ENCODE assay signal across 8 cellular contexts in the genomic region with DNA sequence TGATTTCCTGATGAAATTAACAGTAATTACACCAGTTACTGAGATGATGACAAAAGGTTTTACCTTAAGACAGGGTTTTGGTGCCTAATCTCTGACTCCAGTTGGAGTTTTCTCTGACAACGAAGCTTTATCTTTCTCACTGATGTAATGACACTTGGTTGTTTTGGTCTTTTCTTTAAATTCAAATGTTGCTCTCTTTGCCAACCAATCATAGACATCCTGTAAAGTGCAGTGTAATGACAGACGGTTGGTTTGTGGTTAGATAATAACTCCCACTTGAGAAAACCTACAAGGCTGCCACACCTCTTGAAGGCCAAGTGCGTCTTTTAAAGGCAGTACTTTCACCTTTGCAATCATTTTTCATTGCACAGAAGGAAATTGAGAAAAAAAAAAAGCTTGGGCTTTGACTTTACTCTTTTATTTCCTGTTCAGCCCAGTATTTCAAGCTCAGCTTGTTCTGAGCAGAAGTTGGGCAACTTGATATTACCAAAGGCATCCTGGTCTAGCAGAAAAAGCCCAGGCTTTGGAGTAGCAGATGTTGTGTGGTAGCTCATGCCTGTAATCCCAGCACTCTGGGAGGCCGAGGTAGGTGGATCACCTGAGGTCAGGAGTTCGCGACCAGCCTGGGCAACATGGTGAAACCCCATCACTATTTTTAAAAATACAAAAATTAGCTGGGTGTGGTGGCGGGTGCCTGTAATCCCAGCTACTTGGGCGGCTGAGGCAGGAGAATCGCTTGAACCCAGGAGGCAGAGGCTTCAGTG. TPM values are rescaled to one million over a fixed set of nuclear protein-coding genes. Genes with fewer than 3 reads are reported as not detected.
A peak's percentile ranks its signal among the peaks of the same experiment; 100 is the strongest.
DNase-seq lines count a peak whose midpoint lies in the region; ATAC-seq, FAIRE-seq and TF ChIP-seq lines count a peak whose summit lies in the region.

No MANE protein-coding gene starts in this region.

- ATAC-seq in GM19372 (IDR thresholded peaks at IDR 0.05; ENCODE audit: low read depth, unreplicated experiment), result peak; percentile 90
- peak; percentile 96 to 99 (median 99) for ATAC-seq in T-cell (replicated peaks in 1 of 4)

- no peaks in the 10 kb centered on the region for H3K9me3 Mint-ChIP-seq in T-cell

- H3K27me3 Mint-ChIP-seq in T-cell, result no peaks in the 10 kb centered on the region

- intact Hi-C loops in prostate gland (cut with DNase I), result no loop called here

- H3K27ac Mint-ChIP-seq in T-cell, result peak overlapping the region; percentile 96 to 98

- 58% methylated on average over 9 of the region's 9 CpGs for WGBS in prostate gland

- H3K9ac ChIP-seq in MM.1S (ENCODE audit: low read length), result peak overlapping the region; percentile 21; the same call in 1 of the 2 replicates

- H3K27ac ChIP-seq in MM.1S (ENCODE audit: low read length) (peak overlapping the region; percentile 62; the same call in 1 of the 2 replicates), prostate gland (peak overlapping the region in 1 of 2 donors; percentile 10)

- DNase-seq in AML-193 (lab: John Stamatoyannopoulos, UW), result peak; percentile 88 to 99
- peak; percentile 93 for DNase-seq in MM.1S
- peak; percentile 11 to 82 (median 58) for DNase-seq in T-cell
- DNase-seq in bronchial epithelial cell (ENCODE audit: low read depth), result peak; percentile 87
- peak; percentile 44 for DNase-seq in prostate gland (ENCODE audit: low spot score)
- no peak for DNase-seq in NCI-H1694 (lab: John Stamatoyannopoulos, UW)
- DNase-seq in HuH-7.5 (ENCODE audit: low spot score), result no peak

- TF ChIP-seq POLR2A in prostate gland (IDR thresholded peaks at IDR 0.05), result no peak

- TF ChIP-seq CTCF in MM.1S (IDR thresholded peaks at IDR 0.05; ENCODE audit: low read length), result no peak
- TF ChIP-seq CTCF in bronchial epithelial cell (IDR thresholded peaks at IDR 0.05; ENCODE audit: insufficient read depth, low read length, severe bottlenecking), result no peak
- TF ChIP-seq CTCF in prostate gland (IDR thresholded peaks at IDR 0.05), result no peak

- H3K4me3 ChIP-seq in MM.1S (ENCODE audit: low read length), result peak overlapping the region; percentile 32; the same call in 1 of the 2 replicates
- H3K4me3 ChIP-seq in bronchial epithelial cell (ENCODE audit: low read depth, low read length), result no peak overlapping the region
- no peak overlapping the region for H3K4me3 ChIP-seq in prostate gland

- peak; percentile 13 for FAIRE-seq in bronchial epithelial cell (lab: Jason Lieb, UNC)

- no peaks in the 10 kb centered on the region for H4K20me1 ChIP-seq in MM.1S (ENCODE audit: insufficient read depth, low read length)

- H3K9me2 ChIP-seq in MM.1S (replicated peaks; ENCODE audit: insufficient read depth, low read length), result no peaks in the 10 kb centered on the region

- H3K9me3 ChIP-seq in MM.1S (replicated peaks; ENCODE audit: insufficient read depth, low read length) (no peaks in the 10 kb centered on the region), prostate gland (no peaks in the 10 kb centered on the region)

- no peak overlapping the region for H2AFZ ChIP-seq in MM.1S (ENCODE audit: low read length)

- POLR2A ChIA-PET in T-cell (lab: Charles Lee), result interaction anchor here (0.5 to 1.9 kb wide), 10 partner anchors 12 to 374 kb away, joined by 3 to 17 read pairs (median 4); a partner anchor contains a TSS

- peaks cover 8% of the 10 kb centered on the region for H3K36me3 Mint-ChIP-seq in T-cell

- H3F3A ChIP-seq in MM.1S (ENCODE audit: insufficient read depth, low read length), result peaks cover 18% of the 10 kb centered on the region

- H3K4me3 Mint-ChIP-seq in T-cell, result peak overlapping the region; percentile 72 to 84 (median 81)

- H3K79me2 ChIP-seq in MM.1S (ENCODE audit: low read length), result peaks cover 35% of the 10 kb centered on the region

- H3K36me3 ChIP-seq in MM.1S (replicated peaks; ENCODE audit: insufficient read depth, low read length) (no peaks in the 10 kb centered on the region), bronchial epithelial cell (ENCODE audit: control insufficient read depth, insufficient read depth, low read length) (no peaks in the 10 kb centered on the region), prostate gland (no peaks in the 10 kb centered on the region)

- CTCF ChIA-PET in T-cell (lab: Charles Lee), result interaction anchor here (0.6 to 2.5 kb wide), 17 partner anchors 11 to 1710 kb away, joined by 3 to 43 read pairs (median 6); a partner anchor contains a TSS

- H3K27me3 ChIP-seq in MM.1S (replicated peaks; ENCODE audit: insufficient read depth, low read length), result no peaks in the 10 kb centered on the region
- no peaks in the 10 kb centered on the region for H3K27me3 ChIP-seq in bronchial epithelial cell (ENCODE audit: control insufficient read depth, insufficient read depth, low read length)
- H3K27me3 ChIP-seq in prostate gland (replicated peaks; ENCODE audit: insufficient read depth), result no peaks in the 10 kb centered on the region

- H3K4me1 ChIP-seq in MM.1S (ENCODE audit: low read length), result peaks cover 26% of the 10 kb centered on the region
- no peaks in the 10 kb centered on the region for H3K4me1 ChIP-seq in prostate gland (replicated peaks)

- peaks cover 46 to 61% (median 59%) of the 10 kb centered on the region in 3 donors for H3K4me1 Mint-ChIP-seq in T-cell

- H3K4me2 ChIP-seq in MM.1S (ENCODE audit: low read depth, low read length), result peak overlapping the region; percentile 72

RNA-seq across cellular contexts. Expression of a gene that starts 14.9 kb away (rescaled TPM):
- total RNA-seq in T-cell (10 to 100 TPM in 3 of 5 donors, 1 to 10 TPM in 2; 8.8 to 23.6 (median 19.1) TPM), bronchial epithelial cell (8.4 and 8.7 TPM in 2 replicates), prostate gland (10 to 100 TPM; 10.5 TPM)

RNA-seq across cellular contexts. Expression of a gene that starts 32.4 kb away (rescaled TPM):
- total RNA-seq in T-cell, result under 1 TPM in 1 of 5 donors, not detected in 4; 0.09 TPM
- not detected in 2 replicates for total RNA-seq in bronchial epithelial cell
- 1 to 10 TPM; 3.8 to 5.9 TPM for total RNA-seq in prostate gland

RNA-seq across cellular contexts. Expression of a gene that starts 42.3 kb away (rescaled TPM):
- total RNA-seq in T-cell (not detected), bronchial epithelial cell (not detected in 2 replicates), prostate gland (not detected)

RNA-seq across cellular contexts. Expression of a gene that starts 43.2 kb away (rescaled TPM):
- total RNA-seq in T-cell (10 to 100 TPM in 3 of 5 donors, 1 to 10 TPM in 2; 8.5 to 17.7 (median 17.1) TPM), bronchial epithelial cell (53.0 and 66.9 TPM in 2 replicates), prostate gland (10 to 100 TPM; 44.5 to 50.7 TPM)

RNA-seq across cellular contexts. Expression of a gene that starts 45.1 kb away (rescaled TPM):
- not detected for total RNA-seq in T-cell
- total RNA-seq in bronchial epithelial cell, result not detected in 2 replicates
- total RNA-seq in prostate gland, result not detected

Comparison
In these comparisons a context has a peak if more than half of its experiments do, and no peak if none do; other contexts are left out.
1. DNase-seq: peak in AML-193 (2 of 2), MM.1S (single experiment), T-cell (34 of 34), bronchial epithelial cell (single experiment) and prostate gland (single experiment); none in NCI-H1694 (single experiment) and HuH-7.5 (single experiment).